Comparison of ENCODE assay signal across 10 cellular contexts in the genomic region with DNA sequence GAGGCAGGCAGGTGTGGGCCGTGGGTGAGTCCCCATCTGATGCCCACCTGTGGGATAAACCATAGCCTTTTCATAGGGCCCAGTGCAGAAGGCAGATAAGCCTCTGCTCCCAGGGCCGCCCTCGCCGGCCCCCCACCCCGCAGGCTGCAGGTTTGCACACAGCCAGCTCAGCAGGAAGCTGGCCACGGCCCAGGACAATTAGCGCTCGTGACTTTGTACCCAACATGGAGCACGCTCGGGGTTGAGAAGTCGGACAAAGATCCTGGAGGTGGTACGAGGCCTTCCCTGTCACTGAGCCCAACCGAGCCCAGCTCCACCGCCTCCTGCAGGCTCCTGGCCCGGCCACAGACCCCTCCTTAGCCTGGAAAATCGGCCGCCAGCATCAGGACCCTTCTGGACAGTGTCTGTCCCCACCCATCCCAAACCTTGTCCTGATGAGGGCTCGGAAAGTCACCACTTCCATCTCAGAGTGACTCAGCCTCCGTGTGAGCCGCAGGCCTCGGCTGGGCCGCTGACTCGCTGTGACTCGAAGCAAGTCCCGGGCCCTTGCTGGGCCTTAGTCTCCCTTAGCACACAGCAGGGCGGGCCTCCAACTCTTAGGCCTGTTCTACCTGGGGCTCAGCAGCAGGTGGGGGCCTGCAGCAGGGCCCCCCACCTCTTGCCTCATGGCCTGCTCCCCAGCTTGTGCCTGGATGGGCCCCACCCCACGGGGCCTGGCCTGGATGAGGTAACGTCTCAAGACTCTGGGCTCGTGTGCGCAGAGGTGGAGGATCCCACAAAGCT. TPM values are rescaled to one million over a fixed set of nuclear protein-coding genes. Genes with fewer than 3 reads are reported as not detected.
DNase-seq lines count a peak whose midpoint lies in the region; ATAC-seq, FAIRE-seq and TF ChIP-seq lines count a peak whose summit lies in the region.
"Had no signal": no experiment of that assay in that cellular context is flagged by ENCODE, and none has a peak within 500 bp of the region (broad histone marks: within the 10 kb centered on the region; RNA-seq: fewer than 3 reads in every experiment).

No MANE protein-coding gene starts in this region.

- peaks cover 54 to 75% of the 10 kb centered on the region in 2 experiments for H3K36me3 ChIP-seq in keratinocyte (ENCODE audit: control insufficient read depth in 2 of 2, extremely low read depth in 1 of 2, insufficient read depth in 2 of 2, low read length in 2 of 2)
- H3K36me3 ChIP-seq: gastrocnemius medialis had no signal

- H3K9me1 ChIP-seq in keratinocyte (ENCODE audit: control insufficient read depth, extremely low read depth, insufficient read depth, low read length), result peaks cover 6% of the 10 kb centered on the region

- ATAC-seq in SK-N-SH treated with all-trans-retinoic acid at 6 μM for 48 hours (peak; percentile 81), GM19328 (IDR thresholded peaks at IDR 0.05; ENCODE audit: unreplicated experiment) (no peak)
- ATAC-seq: gastrocnemius medialis had no signal

- no peak overlapping the region for H3K4me3 ChIP-seq in keratinocyte (ENCODE audit: control insufficient read depth in 2 of 3, extremely low read depth in 1 of 3, insufficient read depth in 2 of 3, low read depth in 1 of 3, low read length in 3 of 3)
- H3K4me3 ChIP-seq: gastrocnemius medialis had no signal

- H3K27ac ChIP-seq in keratinocyte (ENCODE audit: control insufficient read depth, insufficient read depth, low read length), result peak overlapping the region; percentile 68
- H3K27ac ChIP-seq: gastrocnemius medialis had no signal

- DNase-seq in stimulated activated CD4-positive, alpha-beta T cell treated with anti-CD3 and anti-CD28 coated beads, Interleukin-1b, Interleukin-23, amount 100 ng/mL, for 48 hours, result peak; percentile 52
- no peak for DNase-seq in stimulated activated CD4-positive, alpha-beta T cell treated with anti-CD3 and anti-CD28 coated beads, Interleukin-4, amount 100 ng/mL, for 24 hours
- no peak for DNase-seq in keratinocyte (ENCODE audit: low read depth, low spot score)
- no peak for DNase-seq in cerebellar nuclear complex (lab: John Stamatoyannopoulos, UW)
- DNase-seq in NCI-H1105 (lab: John Stamatoyannopoulos, UW), result no peak
- no peak for DNase-seq in NCI-H187 treated with DMSO at 0.1 percent for 48 hours (lab: John Stamatoyannopoulos, UW)
- DNase-seq: activated CD4-positive, CD25-positive, alpha-beta regulatory T cell; gastrocnemius medialis had no signal

- FAIRE-seq in keratinocyte (lab: Jason Lieb, UNC), result peak; percentile 84

- H3K4me2 ChIP-seq in keratinocyte (ENCODE audit: control insufficient read depth, extremely low read depth, insufficient read depth, low read depth, low read length), result peak overlapping the region; percentile 35

- H3K9me3 ChIP-seq in keratinocyte (ENCODE audit: control insufficient read depth, low read depth, low read length), result no peaks in the 10 kb centered on the region
- H3K9me3 ChIP-seq: gastrocnemius medialis had no signal

- dilution Hi-C loops in keratinocyte (cut with MboI; ENCODE audit: extremely low pct_ligation_motif_present, low sequenced_read_pairs), result no loop called here

- H3K79me2 ChIP-seq in keratinocyte (ENCODE audit: control insufficient read depth, insufficient read depth, low read length), result peaks cover 17% of the 10 kb centered on the region

- peaks cover 17% of the 10 kb centered on the region for H4K20me1 ChIP-seq in keratinocyte (ENCODE audit: control insufficient read depth, extremely low read depth, insufficient read depth, low read length)

- H3K27me3 ChIP-seq in keratinocyte (ENCODE audit: control insufficient read depth, extremely low read depth, insufficient read depth, low read length), result no peaks in the 10 kb centered on the region
- H3K27me3 ChIP-seq: gastrocnemius medialis had no signal

- H2AFZ ChIP-seq in keratinocyte (ENCODE audit: control insufficient read depth, low read length), result no peak overlapping the region

- TF ChIP-seq CTCF in keratinocyte (optimal IDR thresholded peaks at IDR 0.05 in 1 of 3, IDR thresholded peaks at IDR 0.05 in 1 of 3, conservative IDR thresholded peaks at IDR 0.05 in 1 of 3; ENCODE audit: extremely low read depth in 1 of 3, insufficient read depth in 2 of 3, low read length in 3 of 3), result no peak

- H3K9ac ChIP-seq in keratinocyte (ENCODE audit: control insufficient read depth, extremely low read depth, insufficient read depth, low read length), result peak overlapping the region; percentile 60

- H3K4me1 ChIP-seq in keratinocyte (ENCODE audit: control insufficient read depth, extremely low read depth, insufficient read depth, low read length), result peaks cover 28% of the 10 kb centered on the region
- H3K4me1 ChIP-seq: gastrocnemius medialis had no signal

TF ChIP-seq in SK-N-SH treated with all-trans-retinoic acid at 6 μM for 48 hours, 23 proteins besides CTCF, POLR2A, EP300 and RAD21:
- no peak for TF ChIP-seq TCF4 (CRISPR knock-in tag; IDR thresholded peaks at IDR 0.05; ENCODE audit: borderline replicate concordance)
- TF ChIP-seq ZFP3 (CRISPR knock-in tag; IDR thresholded peaks at IDR 0.05), result 0 out of 2 replicates have a peak, but pooled peaks have one; percentile 61

RNA-seq across cellular contexts. Expression of gene FAM83G, which starts 22.7 kb away (rescaled TPM):
- polyA plus RNA-seq in keratinocyte, result 23.2 to 29.8 TPM (median 23.7 TPM) in 3 replicates
- 17.7 TPM for polyA plus RNA-seq in keratinocyte (2011; ENCODE audit: low read depth)
- polyA plus RNA-seq in keratinocyte (2011; cell fraction: cytosol; rRNA removed), result 15.2 and 25.5 TPM in 2 replicates
- 57.1 and 69.8 TPM in 2 replicates for polyA plus RNA-seq in keratinocyte (2011; cell fraction: nucleus; rRNA removed)
- polyA plus RNA-seq in keratinocyte (2012; ENCODE audit: low replicate concordance), result 30.2 and 48.6 TPM in 2 replicates
- 29.1 to 51.3 TPM (median 33.1 TPM) in 3 replicates for polyA minus RNA-seq in keratinocyte
- polyA minus RNA-seq in keratinocyte (2011; cell fraction: cytosol; rRNA and poly(A)+ RNA removed), result 58.1 TPM
- 67.7 and 69.3 TPM in 2 replicates for polyA minus RNA-seq in keratinocyte (2011; cell fraction: nucleus; rRNA and poly(A)+ RNA removed)

RNA-seq across cellular contexts. Expression of gene SLC5A10, which starts 29.9 kb away (rescaled TPM):
- 0.02 to 0.04 TPM in 2 of 3 replicates, not detected in the other for polyA plus RNA-seq in keratinocyte
- polyA plus RNA-seq in keratinocyte (2011; ENCODE audit: low read depth), result 0.07 TPM
- 0.03 TPM in 1 of 2 replicates, not detected in the other for polyA plus RNA-seq in keratinocyte (2011; cell fraction: cytosol; rRNA removed)
- polyA plus RNA-seq in keratinocyte (2011; cell fraction: nucleus; rRNA removed), result 0.08 and 0.14 TPM in 2 replicates
- polyA plus RNA-seq in keratinocyte (2012; ENCODE audit: low replicate concordance), result 0.27 TPM in 1 of 2 replicates, not detected in the other
- polyA minus RNA-seq in keratinocyte, result not detected in 3 replicates
- not detected for polyA minus RNA-seq in keratinocyte (2011; cell fraction: cytosol; rRNA and poly(A)+ RNA removed)
- 0.31 and 0.32 TPM in 2 replicates for polyA minus RNA-seq in keratinocyte (2011; cell fraction: nucleus; rRNA and poly(A)+ RNA removed)
